Comparison of ENCODE assay signal across 8 cellular contexts in genomic region chr17:17836250-17836817, GRCh38. TPM values are rescaled to one million over a fixed set of nuclear protein-coding genes. Genes with fewer than 3 reads are reported as not detected.
A peak's percentile ranks its signal among the peaks of the same experiment; 100 is the strongest.
DNase-seq lines count a peak whose midpoint lies in the region; ATAC-seq, FAIRE-seq and TF ChIP-seq lines count a peak whose summit lies in the region.

No MANE protein-coding gene starts in this region.

- CTCF ChIA-PET in HepG2 (lab: Yijun Ruan, JAX; ENCODE audit: low intra/inter-chr PET ratio, low total read pairs) = no interaction called here

- peaks cover 49% of the 10 kb centered on the region for H3K79me2 ChIP-seq in HepG2 (ENCODE audit: insufficient read depth, low read length)

- peak in 1 of 2 experiments; percentile 71; a peak in 1 of 4 replicates for TF ChIP-seq EP300 in HepG2 (IDR thresholded peaks at IDR 0.05; ENCODE audit: low read depth in 2 of 2, low read length in 2 of 2)
- TF ChIP-seq EP300 in HepG2 (CRISPR knock-in tag; IDR thresholded peaks at IDR 0.05; ENCODE audit: borderline replicate concordance) = no peak; the same call in 1 of the 2 replicates

- H3K4me3 ChIP-seq in HepG2 (replicated peaks in 1 of 3; ENCODE audit: insufficient read depth in 1 of 3, low read depth in 2 of 3, low read length in 3 of 3) = peak overlapping the region; percentile 82 to 94 (median 91)

- intact Hi-C loops in CD14-positive monocyte (cut with micrococcal nuclease) = loop anchor here in 1 of 2 donors (10.0 kb wide), 1 partner anchor 152 kb away; the partner anchor contains the start of gene RAI1
- intact Hi-C loops in dendritic cell treated with granulocyte-macrophage colony-stimulating factor and Interleukin-4, amounts not matched to agents 40 ng/mL and 50 ng/mL, for 4 days (cut with micrococcal nuclease) = no loop called here
- intact Hi-C loops in HepG2 (cut with micrococcal nuclease; ENCODE audit: unreplicated experiment) = loop anchor here (1.0 kb wide), 1 partner anchor 24 kb away; no protein-coding TSS in a partner anchor

- peak overlapping the region; percentile 91 for H3K4me2 ChIP-seq in HepG2 (ENCODE audit: low read depth, low read length)

- H3K27ac Mint-ChIP-seq in CD14-positive monocyte = peak overlapping the region; percentile 93 to 98 (median 94)
- H3K27ac Mint-ChIP-seq in dendritic cell treated with granulocyte-macrophage colony-stimulating factor and Interleukin-4, amounts not matched to agents 40 ng/mL and 50 ng/mL, for 4 days = peak overlapping the region; percentile 97

- peaks cover 0 to 4% (median 0%) of the 10 kb centered on the region in 3 donors for H3K27me3 Mint-ChIP-seq in CD14-positive monocyte (ENCODE audit: low read depth in 3 of 3)
- H3K27me3 Mint-ChIP-seq in dendritic cell treated with granulocyte-macrophage colony-stimulating factor and Interleukin-4, amounts not matched to agents 40 ng/mL and 50 ng/mL, for 4 days = no peaks in the 10 kb centered on the region

- peaks cover 22 to 27% of the 10 kb centered on the region in 2 donors for H3K36me3 Mint-ChIP-seq in CD14-positive monocyte
- H3K36me3 Mint-ChIP-seq in dendritic cell treated with granulocyte-macrophage colony-stimulating factor and Interleukin-4, amounts not matched to agents 40 ng/mL and 50 ng/mL, for 4 days (ENCODE audit: low read depth) = peaks cover 50% of the 10 kb centered on the region

- no peaks in the 10 kb centered on the region for H3K27me3 ChIP-seq in HepG2 (ENCODE audit: control insufficient read depth in 1 of 2, insufficient read depth in 2 of 2, low read length in 2 of 2)

- in situ Hi-C loops in HepG2 (cut with HindIII; ENCODE audit: extremely low pct_ligation_motif_present, low pct_unique_long_range_greater_than_20kb) = no loop called here

- H3K27ac ChIP-seq in HepG2 (ENCODE audit: extremely low read length, insufficient read depth, low read length) = peak overlapping the region; percentile 90

- DNase-seq in CD14-positive monocyte (ENCODE audit: low spot score) (peak; percentile 98), NCI-H69 (lab: John Stamatoyannopoulos, UW) (peak; percentile 95), HepG2 (ENCODE audit: low spot score) (peak; percentile 92)
- peak; percentile 95 to 96 for DNase-seq in activated CD4-positive, alpha-beta T cell treated with anti-CD3 and anti-CD28 coated beads, Interleukin-2, amount 50 U/mL, for 4 hours
- peak; percentile 95 for DNase-seq in stimulated activated CD4-positive, alpha-beta T cell treated with anti-CD3 and anti-CD28 coated beads, Interleukin-2, amount 100 ng/mL, for 4 hours (ENCODE audit: low read depth)

- no TSS peak for BruUV-seq in HepG2 (replicated peaks; lab: Mats Ljungman, UMichigan)

- peaks cover 63% of the 10 kb centered on the region for H3K4me1 Mint-ChIP-seq in CD14-positive monocyte
- peaks cover 78% of the 10 kb centered on the region for H3K4me1 Mint-ChIP-seq in dendritic cell treated with granulocyte-macrophage colony-stimulating factor and Interleukin-4, amounts not matched to agents 40 ng/mL and 50 ng/mL, for 4 days (ENCODE audit: low read depth)

- peak; percentile 89 for FAIRE-seq in HepG2 (lab: Jason Lieb, UNC)

- peak; percentile 62 for ATAC-seq in GM19395 (IDR thresholded peaks at IDR 0.05; ENCODE audit: unreplicated experiment)
- ATAC-seq in HG03521 (IDR thresholded peaks at IDR 0.05; ENCODE audit: unreplicated experiment) = peak; percentile 63
- peak; percentile 60 for ATAC-seq in HepG2

- POLR2A ChIA-PET in HepG2 (lab: Yijun Ruan, JAX) = interaction anchor here (0.7 to 4.2 kb wide), 21 partner anchors 12 to 1398 kb away, joined by 3 to 69 read pairs (median 4); partner anchors contain the start of genes DRC3, PEMT and TOM1L2

- TF ChIP-seq RAD21 in HepG2 (CRISPR knock-in tag; IDR thresholded peaks at IDR 0.05) = peak; percentile 65

- peak; percentile 96 to 98 for TF ChIP-seq POLR2A in HepG2 (IDR thresholded peaks at IDR 0.05; ENCODE audit: insufficient read depth in 1 of 2, low read depth in 2 of 2, low read length in 2 of 2)

- peaks cover 5 to 14% of the 10 kb centered on the region in 2 experiments for H3K36me3 ChIP-seq in HepG2 (replicated peaks in 1 of 2; ENCODE audit: control insufficient read depth in 1 of 2, insufficient read depth in 2 of 2, low read length in 2 of 2)

- H3K9me3 Mint-ChIP-seq in CD14-positive monocyte = no peaks in the 10 kb centered on the region
- H3K9me3 Mint-ChIP-seq in dendritic cell treated with granulocyte-macrophage colony-stimulating factor and Interleukin-4, amounts not matched to agents 40 ng/mL and 50 ng/mL, for 4 days = no peaks in the 10 kb centered on the region

- TF ChIP-seq CTCF in CD14-positive monocyte (IDR thresholded peaks at IDR 0.05) = no peak
- TF ChIP-seq CTCF in HepG2 (CRISPR knock-in tag; IDR thresholded peaks at IDR 0.05) = 0 out of 2 replicates have a peak, but pooled peaks have one; percentile 5

- H4K20me1 ChIP-seq in HepG2 (ENCODE audit: insufficient read depth, low read length) = peaks cover 25% of the 10 kb centered on the region; the same call in 1 of the 2 replicates

- H3K4me3 Mint-ChIP-seq in CD14-positive monocyte = peak overlapping the region; percentile 83 to 90
- H3K4me3 Mint-ChIP-seq in dendritic cell treated with granulocyte-macrophage colony-stimulating factor and Interleukin-4, amounts not matched to agents 40 ng/mL and 50 ng/mL, for 4 days = peak overlapping the region; percentile 93

- H3K4me1 ChIP-seq in HepG2 (ENCODE audit: insufficient read depth, low read length) = peaks cover 84% of the 10 kb centered on the region

- WGBS in HepG2 (ENCODE audit: low lambda C conversion rate) = 0% methylated on average over 16 of the region's 69 CpGs

- H3K9me3 ChIP-seq in HepG2 (ENCODE audit: low read length) = no peaks in the 10 kb centered on the region

- H2AFZ ChIP-seq in HepG2 (ENCODE audit: low read length) = no peak overlapping the region

- H3K9ac ChIP-seq in HepG2 (ENCODE audit: insufficient read depth, low read depth, low read length) = peak overlapping the region; percentile 99

TF ChIP-seq in HepG2, 621 proteins besides CTCF, POLR2A, EP300 and RAD21 (continues in another document):
- TF ChIP-seq ZNF775 (CRISPR knock-in tag; IDR thresholded peaks at IDR 0.05; ENCODE audit: borderline replicate concordance) = peak; percentile 36; the same call in 1 of the 2 replicates
- no peak; the same call in 1 of the 2 replicates for TF ChIP-seq IRF9 (CRISPR knock-in tag; IDR thresholded peaks at IDR 0.05; ENCODE audit: borderline replicate concordance)
- TF ChIP-seq KAT8 (CRISPR knock-in tag; IDR thresholded peaks at IDR 0.05) = no peak; the same call in 1 of the 2 replicates
- peak; percentile 59; the same call in 1 of the 2 replicates for TF ChIP-seq AKAP8 (CRISPR knock-in tag; IDR thresholded peaks at IDR 0.05)
- peak; percentile 92; the same call in 1 of the 2 replicates for TF ChIP-seq REL (CRISPR knock-in tag; conservative IDR thresholded peaks at IDR 0.05)
- TF ChIP-seq STAG1 (CRISPR knock-in tag; IDR thresholded peaks at IDR 0.05) = no peak
- TF ChIP-seq TFE3 (CRISPR knock-in tag; IDR thresholded peaks at IDR 0.05) = peak; percentile 67
- peak; percentile 62; the same call in 1 of the 2 replicates for TF ChIP-seq GTF2F1 (IDR thresholded peaks at IDR 0.05; ENCODE audit: low read length)
- no peak; the same call in none of the 2 replicates for TF ChIP-seq ZNF547 (CRISPR knock-in tag; IDR thresholded peaks at IDR 0.05)

RNA-seq across cellular contexts. Expression of gene SREBF1, which starts 0.5 kb away (rescaled TPM):
- polyA plus RNA-seq in CD14-positive monocyte = 10 to 100 TPM in 1 of 2 donors, 1 to 10 TPM in 1; 7.6 to 10.5 TPM
- total RNA-seq in HepG2 (2016; rRNA removed; fragmentation: Illumina TruSeq; extraction: Trizol) = 12.6 and 34.3 TPM in 2 replicates
- 17.8 and 21.9 TPM in 2 replicates for total RNA-seq in HepG2 (2016; cell fraction: cytosol; rRNA removed; fragmentation: Illumina TruSeq; extraction: Trizol; ENCODE audit: low read depth)
- total RNA-seq in HepG2 (2016; cell fraction: insoluble cytoplasmic fraction; rRNA removed; fragmentation: Illumina TruSeq; extraction: Trizol) = 11.7 and 40.3 TPM in 2 replicates
- total RNA-seq in HepG2 (2016; cell fraction: membrane; rRNA removed; fragmentation: Illumina TruSeq; extraction: Trizol) = 12.6 and 16.8 TPM in 2 replicates
- 53.2 and 57.7 TPM in 2 replicates for total RNA-seq in HepG2 (2016; cell fraction: nucleus; rRNA removed; fragmentation: Illumina TruSeq; extraction: Trizol)
- 38.0 and 57.5 TPM in 2 replicates for polyA plus RNA-seq in HepG2 (2011; rRNA removed)
- polyA plus RNA-seq in HepG2 (2011; cell fraction: cytosol; rRNA removed) = 16.6 and 23.2 TPM in 2 replicates
- polyA plus RNA-seq in HepG2 (2011; cell fraction: nucleus; rRNA removed) = 385 and 409 TPM in 2 replicates
- 60.2 and 60.8 TPM in 2 replicates for polyA plus RNA-seq in HepG2 (2012)
- polyA plus RNA-seq in HepG2 (2016; cell fraction: cytosol; fragmentation: Illumina TruSeq; extraction: Trizol; ENCODE audit: low read depth) = 3.6 and 4.8 TPM in 2 replicates
- 11.3 and 14.1 TPM in 2 replicates for polyA plus RNA-seq in HepG2 (2016; cell fraction: insoluble cytoplasmic fraction; fragmentation: Illumina TruSeq; extraction: Trizol; ENCODE audit: low read depth)
- 7.4 and 8.0 TPM in 2 replicates for polyA plus RNA-seq in HepG2 (2016; cell fraction: membrane; fragmentation: Illumina TruSeq; extraction: Trizol; ENCODE audit: low read depth)
- polyA plus RNA-seq in HepG2 (2016; cell fraction: nucleus; fragmentation: Illumina TruSeq; extraction: Trizol; ENCODE audit: insufficient read depth, low read depth) = 156 and 162 TPM in 2 replicates
- polyA minus RNA-seq in HepG2 (2011; rRNA and poly(A)+ RNA removed; ENCODE audit: low replicate concordance) = 70.2 and 130 TPM in 2 replicates
- 35.3 and 56.1 TPM in 2 replicates for polyA minus RNA-seq in HepG2 (2011; cell fraction: cytosol; rRNA and poly(A)+ RNA removed)
- polyA minus RNA-seq in HepG2 (2011; cell fraction: nucleus; rRNA and poly(A)+ RNA removed) = 93.2 and 119 TPM in 2 replicates

Comparison
In these comparisons a context has a peak if more than half of its experiments do, and no peak if none do; other contexts are left out.
1. Peak in every context shown above with its lines: DNase-seq, ATAC-seq, H3K4me3 ChIP-seq and H3K27ac ChIP-seq.